In the genomic region with DNA sequence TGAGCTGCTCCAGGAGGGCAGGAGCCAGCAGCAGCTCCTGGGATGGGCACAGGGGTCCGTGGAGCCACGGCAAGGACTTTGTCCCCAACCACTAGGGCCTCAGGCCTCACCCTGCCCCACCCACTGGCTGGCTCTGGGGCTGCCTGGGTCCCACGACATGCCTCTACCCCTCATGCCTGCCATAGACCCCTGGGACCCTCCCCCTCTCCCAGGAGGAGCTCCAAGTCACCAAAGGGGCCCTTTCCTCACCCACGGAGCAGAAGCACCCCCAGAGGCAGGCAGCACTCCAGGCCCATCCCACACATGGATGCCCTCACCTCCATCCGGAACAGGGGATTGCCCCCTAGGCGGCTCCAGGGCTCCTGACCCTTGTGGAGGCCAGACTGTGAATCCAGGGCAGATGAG, we compare ENCODE assay signal across 1 cellular context.
TF ChIP-seq lines count a peak whose summit lies in the region.

No MANE protein-coding gene starts in this region.

TF ChIP-seq in HepG2, 621 proteins besides CTCF, POLR2A, EP300 and RAD21:
- TF ChIP-seq ZNF672 (CRISPR knock-in tag; IDR thresholded peaks at IDR 0.05) (0 out of 2 replicates have a peak, but pooled peaks have one; percentile 46), TFDP1 (CRISPR knock-in tag; IDR thresholded peaks at IDR 0.05; ENCODE audit: borderline replicate concordance) (no peak), RBM39 (IDR thresholded peaks at IDR 0.05; ENCODE audit: low read depth, low read length, poor library complexity, severe bottlenecking) (no peak), PAXIP1 (CRISPR knock-in tag; conservative IDR thresholded peaks at IDR 0.05) (0 out of 2 replicates have a peak, but pooled peaks have one; percentile 6), ZNF839 (CRISPR knock-in tag; IDR thresholded peaks at IDR 0.05; ENCODE audit: borderline replicate concordance) (0 out of 2 replicates have a peak, but pooled peaks have one; percentile 31), KDM5B (CRISPR knock-in tag; IDR thresholded peaks at IDR 0.05; ENCODE audit: borderline replicate concordance) (0 out of 2 replicates have a peak, but pooled peaks have one; percentile 28), SNAPC2 (CRISPR knock-in tag; IDR thresholded peaks at IDR 0.05) (no peak), E2F2 (CRISPR knock-in tag; IDR thresholded peaks at IDR 0.05; ENCODE audit: borderline replicate concordance) (no peak), ZNF883 (CRISPR knock-in tag; IDR thresholded peaks at IDR 0.05; ENCODE audit: not compliant biosample characterization) (peak; percentile 49), ZC3H4 (CRISPR knock-in tag; IDR thresholded peaks at IDR 0.05; ENCODE audit: borderline replicate concordance) (no peak)
- TF ChIP-seq, protein P1, sequence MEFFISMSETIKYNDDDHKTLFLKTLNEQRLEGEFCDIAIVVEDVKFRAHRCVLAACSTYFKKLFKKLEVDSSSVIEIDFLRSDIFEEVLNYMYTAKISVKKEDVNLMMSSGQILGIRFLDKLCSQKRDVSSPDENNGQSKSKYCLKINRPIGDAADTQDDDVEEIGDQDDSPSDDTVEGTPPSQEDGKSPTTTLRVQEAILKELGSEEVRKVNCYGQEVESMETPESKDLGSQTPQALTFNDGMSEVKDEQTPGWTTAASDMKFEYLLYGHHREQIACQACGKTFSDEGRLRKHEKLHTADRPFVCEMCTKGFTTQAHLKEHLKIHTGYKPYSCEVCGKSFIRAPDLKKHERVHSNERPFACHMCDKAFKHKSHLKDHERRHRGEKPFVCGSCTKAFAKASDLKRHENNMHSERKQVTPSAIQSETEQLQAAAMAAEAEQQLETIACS (CRISPR knock-in tag; IDR thresholded peaks at IDR 0.05): no peak
- TF ChIP-seq, protein P2, sequence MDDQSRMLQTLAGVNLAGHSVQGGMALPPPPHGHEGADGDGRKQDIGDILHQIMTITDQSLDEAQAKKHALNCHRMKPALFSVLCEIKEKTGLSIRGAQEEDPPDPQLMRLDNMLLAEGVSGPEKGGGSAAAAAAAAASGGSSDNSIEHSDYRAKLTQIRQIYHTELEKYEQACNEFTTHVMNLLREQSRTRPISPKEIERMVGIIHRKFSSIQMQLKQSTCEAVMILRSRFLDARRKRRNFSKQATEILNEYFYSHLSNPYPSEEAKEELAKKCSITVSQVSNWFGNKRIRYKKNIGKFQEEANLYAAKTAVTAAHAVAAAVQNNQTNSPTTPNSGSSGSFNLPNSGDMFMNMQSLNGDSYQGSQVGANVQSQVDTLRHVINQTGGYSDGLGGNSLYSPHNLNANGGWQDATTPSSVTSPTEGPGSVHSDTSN (CRISPR knock-in tag; IDR thresholded peaks at IDR 0.05; ENCODE audit: borderline replicate concordance): no peak
